ENCODE assay signal across 23 cellular contexts in genomic region chr14:104016873-104017650, GRCh38.
DNase-seq lines count a peak whose midpoint lies in the region; ATAC-seq and TF ChIP-seq lines count a peak whose summit lies in the region.
"Had no signal": no experiment of that assay in that cellular context is flagged by ENCODE, and none has a peak within 500 bp of the region (broad histone marks: within the 10 kb centered on the region; RNA-seq: fewer than 3 reads in every experiment).

No MANE protein-coding gene starts in this region.

- H3K23ac ChIP-seq in trophoblast cell (ENCODE audit: low read length), result no peak overlapping the region

- no peaks in the 10 kb centered on the region for H3K79me1 ChIP-seq in trophoblast cell (ENCODE audit: low read length)

- no peak overlapping the region for H3K4me3 ChIP-seq in trophoblast cell (ENCODE audit: low read depth, low read length)
- no peak overlapping the region for H3K4me3 ChIP-seq in prostate gland
- H3K4me3 ChIP-seq in smooth muscle cell, result no peak overlapping the region
- H3K4me3 ChIP-seq in right cardiac atrium (ENCODE audit: low read length), result no peak overlapping the region
- H3K4me3 ChIP-seq: K562, uterus had no signal

- H3K79me2 ChIP-seq in trophoblast cell (ENCODE audit: control insufficient read depth, insufficient read depth, low read length, poor library complexity) (no peaks in the 10 kb centered on the region), smooth muscle cell (ENCODE audit: low read depth) (no peaks in the 10 kb centered on the region)

- intact Hi-C loops in prostate gland (cut with DNase I) (no loop called here), right cardiac atrium (cut with DNase I) (no loop called here)

- no peak overlapping the region for H2BK12ac ChIP-seq in trophoblast cell (ENCODE audit: low read length)

- peaks cover 5% of the 10 kb centered on the region for H3F3A ChIP-seq in smooth muscle cell (ENCODE audit: low read depth)

- H3K36me3 ChIP-seq in trophoblast cell (ENCODE audit: control insufficient read depth in 1 of 2, insufficient read depth in 2 of 2, low read length in 2 of 2), result no peaks in the 10 kb centered on the region
- H3K36me3 ChIP-seq in prostate gland, result no peaks in the 10 kb centered on the region
- H3K36me3 ChIP-seq in smooth muscle cell (ENCODE audit: low read depth), result no peaks in the 10 kb centered on the region
- H3K36me3 ChIP-seq: uterus had no signal

- no peak overlapping the region for H2AK5ac ChIP-seq in trophoblast cell (ENCODE audit: low read length)

- H3K27ac ChIP-seq in trophoblast cell (ENCODE audit: low read depth, low read length) (no peak overlapping the region), prostate gland (no peak overlapping the region), smooth muscle cell (ENCODE audit: low read depth) (no peak overlapping the region), right cardiac atrium (ENCODE audit: low read length) (no peak overlapping the region)
- H3K27ac ChIP-seq: uterus had no signal

- H2AFZ ChIP-seq in trophoblast cell (ENCODE audit: insufficient read depth, low read length, poor library complexity), result no peak overlapping the region
- H2AFZ ChIP-seq in smooth muscle cell (ENCODE audit: low read depth), result no peak overlapping the region

- no peak overlapping the region for H3K4me2 ChIP-seq in trophoblast cell (ENCODE audit: low read length)
- no peak overlapping the region for H3K4me2 ChIP-seq in smooth muscle cell

- H2BK5ac ChIP-seq in trophoblast cell (ENCODE audit: low read depth, low read length, poor library complexity), result no peak overlapping the region

- H4K91ac ChIP-seq in trophoblast cell (ENCODE audit: low read depth, low read length), result no peak overlapping the region

- H2BK120ac ChIP-seq in trophoblast cell (ENCODE audit: insufficient read depth, low read length, poor library complexity), result no peak overlapping the region

- WGBS in trophoblast cell (ENCODE audit: extremely low coverage, insufficient coverage, insufficient read length), result no CpG with 5 or more reads among the region's 11 CpGs
- 64% methylated on average over 11 of the region's 11 CpGs for WGBS in prostate gland
- 69% methylated on average over 11 of the region's 11 CpGs for WGBS in smooth muscle cell (ENCODE audit: low lambda C conversion rate)
- 75% methylated on average over 11 of the region's 11 CpGs for WGBS in right cardiac atrium

- H4K20me1 ChIP-seq in smooth muscle cell (ENCODE audit: low read depth), result no peaks in the 10 kb centered on the region

- H4K12ac ChIP-seq in trophoblast cell (ENCODE audit: low read depth, low read length), result no peak overlapping the region

- no peak overlapping the region for H4K8ac ChIP-seq in trophoblast cell (ENCODE audit: low read depth, low read length)

- no peak for TF ChIP-seq POLR2A in prostate gland (IDR thresholded peaks at IDR 0.05)

- no peak for ATAC-seq in GM21526 (IDR thresholded peaks at IDR 0.05; ENCODE audit: low FRiP score, unreplicated experiment)
- no peak for ATAC-seq in right cardiac atrium
- ATAC-seq: activated T-helper 17 cell treated with anti-CD3 and anti-CD28 coated beads, Interleukin-2, amount 50 U/mL, for 72 hours; K562; sciatic nerve had no signal

- no peaks in the 10 kb centered on the region for H3K27me3 ChIP-seq in trophoblast cell (ENCODE audit: insufficient read depth, low read length)
- no peaks in the 10 kb centered on the region for H3K27me3 ChIP-seq in prostate gland (replicated peaks; ENCODE audit: insufficient read depth)
- H3K27me3 ChIP-seq in smooth muscle cell (ENCODE audit: low read depth), result no peaks in the 10 kb centered on the region
- H3K27me3 ChIP-seq in right cardiac atrium (ENCODE audit: control insufficient read depth, insufficient read depth), result no peaks in the 10 kb centered on the region
- H3K27me3 ChIP-seq: uterus had no signal

- H3K4ac ChIP-seq in trophoblast cell (ENCODE audit: low read depth, low read length), result no peak overlapping the region

- TF ChIP-seq CTCF in prostate gland (IDR thresholded peaks at IDR 0.05) (no peak), smooth muscle cell (IDR thresholded peaks at IDR 0.05; ENCODE audit: borderline replicate concordance, insufficient read depth, poor library complexity, severe bottlenecking) (no peak)

- peak; percentile 45 for DNase-seq in EL
- DNase-seq in LHCN-M2 (ENCODE audit: low read depth), result peak; percentile 64
- peak; percentile 17 for DNase-seq in dedifferentiated amniotic fluid mesenchymal stem cell (ENCODE audit: extremely low spot score)
- peak; percentile 35 to 69 for DNase-seq in trophoblast cell
- DNase-seq in prostate gland (ENCODE audit: low spot score), result no peak
- no peak for DNase-seq in smooth muscle cell (lab: John Stamatoyannopoulos, UW; ENCODE audit: unreplicated experiment)
- no peak for DNase-seq in right cardiac atrium
- DNase-seq: activated CD4-positive, alpha-beta memory T cell treated with anti-CD3 and anti-CD28 coated beads for 36 hours; activated CD8-positive, alpha-beta memory T cell treated with anti-CD3 and anti-CD28 coated beads, Interleukin-2, amount 50 U/mL, for 48 hours; anterior cingulate cortex; effector memory CD4-positive, alpha-beta T cell; foreskin melanocyte; H7; kidney glomerular epithelial cell; NCI-H1694; NCI-H524 treated with DMSO at 0.1 percent for 48 hours; SHP77 treated with DMSO at 0.1 percent for 48 hours; stimulated activated naive CD4-positive, alpha-beta T cell; uterus had no signal

- no peaks in the 10 kb centered on the region for H3K4me1 ChIP-seq in trophoblast cell (ENCODE audit: control insufficient read depth in 1 of 2, insufficient read depth in 2 of 2, low read length in 2 of 2)
- no peaks in the 10 kb centered on the region for H3K4me1 ChIP-seq in prostate gland (replicated peaks)
- H3K4me1 ChIP-seq in smooth muscle cell (ENCODE audit: low read depth), result no peaks in the 10 kb centered on the region
- no peaks in the 10 kb centered on the region for H3K4me1 ChIP-seq in right cardiac atrium (ENCODE audit: control insufficient read depth, insufficient read depth, low read length)
- H3K4me1 ChIP-seq: uterus had no signal

- H3K9me3 ChIP-seq in trophoblast cell (ENCODE audit: insufficient read depth, low read depth, low read length), result peaks cover 2% of the 10 kb centered on the region
- H3K9me3 ChIP-seq in prostate gland, result no peaks in the 10 kb centered on the region
- no peaks in the 10 kb centered on the region for H3K9me3 ChIP-seq in smooth muscle cell (replicated peaks; ENCODE audit: low read depth)
- no peaks in the 10 kb centered on the region for H3K9me3 ChIP-seq in right cardiac atrium (ENCODE audit: control insufficient read depth, low read length)
- H3K9me3 ChIP-seq: uterus had no signal

- no peak overlapping the region for H3K14ac ChIP-seq in trophoblast cell (ENCODE audit: low read length)

- H3K18ac ChIP-seq in trophoblast cell (ENCODE audit: low read length), result no peak overlapping the region

- H3K9ac ChIP-seq in trophoblast cell (ENCODE audit: low read length) (no peak overlapping the region), smooth muscle cell (ENCODE audit: low read depth) (no peak overlapping the region)

Comparison
In these comparisons a context has a peak if more than half of its experiments do, and no peak if none do; other contexts are left out.
1. DNase-seq: peak in EL (single experiment), LHCN-M2 (single experiment), dedifferentiated amniotic fluid mesenchymal stem cell (single experiment) and trophoblast cell (2 of 2); none in prostate gland (single experiment), smooth muscle cell (single experiment) and right cardiac atrium (0 of 3).